In the genomic region with DNA sequence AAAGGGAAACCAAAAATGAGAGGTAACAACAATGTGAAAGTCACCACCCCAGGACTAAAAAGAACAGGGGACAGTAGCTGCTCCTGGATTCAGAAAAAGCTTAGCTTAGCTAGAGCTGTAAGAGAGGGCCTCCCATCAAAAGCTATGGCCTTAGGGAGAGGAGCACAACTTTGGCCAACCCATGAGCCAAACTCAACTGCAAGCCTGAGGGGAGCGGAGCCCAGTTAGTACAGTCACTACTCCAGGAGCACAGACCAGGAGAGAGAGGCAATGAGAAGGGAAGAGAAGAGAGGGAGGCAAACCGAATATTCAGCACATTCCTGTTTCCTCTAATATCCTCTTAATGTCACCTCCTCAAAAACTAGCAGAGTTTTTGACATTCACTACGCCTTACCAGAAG, we compare ENCODE assay signal across 22 cellular contexts.
DNase-seq lines count a peak whose midpoint lies in the region; ATAC-seq and TF ChIP-seq lines count a peak whose summit lies in the region.
"Had no signal": no experiment of that assay in that cellular context is flagged by ENCODE, and none has a peak within 500 bp of the region (broad histone marks: within the 10 kb centered on the region; RNA-seq: fewer than 3 reads in every experiment).

No MANE protein-coding gene starts in this region.

- DNase-seq in ELF-1 (ENCODE audit: low read depth, low spot score) (peak; percentile 13), WTC11 (ENCODE audit: low spot score) (no peak), neural crest cell (ENCODE audit: low read depth, low spot score) (no peak), DMS53 treated with DMSO at 0.1 percent for 48 hours (lab: John Stamatoyannopoulos, UW; ENCODE audit: unreplicated experiment) (no peak), GM13977 (ENCODE audit: low spot score) (no peak), NCI-H187 treated with DMSO at 0.1 percent for 48 hours (lab: John Stamatoyannopoulos, UW) (no peak)
- DNase-seq: Caco-2; CD4-positive, CD25-positive, alpha-beta regulatory T cell; CD8-positive, alpha-beta T cell; DMS153; DMS79; EL; GF-D8; GOT3; HFFc6 had no signal

- 0 out of 2 replicates have a peak overlapping the region, but pooled peaks have one; percentile 28 for H3K9ac ChIP-seq in HUES48 (ENCODE audit: low read depth, low read length)
- H3K9ac ChIP-seq: BLaER1 had no signal

- H3K27me3 ChIP-seq in HUES48 (ENCODE audit: control insufficient read depth, insufficient read depth, low read length) = no peaks in the 10 kb centered on the region
- H3K27me3 ChIP-seq: BLaER1 had no signal

- H3K27ac ChIP-seq in HUES48 (ENCODE audit: low read depth, low read length) = no peak overlapping the region
- H3K27ac ChIP-seq: 22Rv1, BLaER1, C4-2B had no signal

- H3K4me1 Mint-ChIP-seq in WTC11 = peaks cover 39% of the 10 kb centered on the region
- no peaks in the 10 kb centered on the region for H3K4me1 Mint-ChIP-seq in neural crest cell
- H3K4me1 Mint-ChIP-seq: B cell; CD4-positive, CD25-positive, alpha-beta regulatory T cell had no signal

- POLR2A ChIA-PET in WTC11 (lab: Charles Lee) = no interaction called here

- ATAC-seq in WTC11 (peak; percentile 57), GM18520 (IDR thresholded peaks at IDR 0.05; ENCODE audit: unreplicated experiment) (no peak)
- ATAC-seq: CD8-positive, alpha-beta T cell had no signal

- no peak overlapping the region for H3K4me3 Mint-ChIP-seq in WTC11
- no peak overlapping the region for H3K4me3 Mint-ChIP-seq in neural crest cell
- H3K4me3 Mint-ChIP-seq: B cell; CD4-positive, CD25-positive, alpha-beta regulatory T cell; CD8-positive, alpha-beta T cell; HFFc6 had no signal

- H3K9me3 ChIP-seq in HUES48 (ENCODE audit: control insufficient read depth, insufficient read depth, low read length) = no peaks in the 10 kb centered on the region; the same call in 1 of the 2 replicates
- H3K9me3 ChIP-seq: BLaER1, Caco-2, HAP-1 had no signal

- H3K4me3 ChIP-seq in HUES48 (ENCODE audit: low read depth, low read length) = no peak overlapping the region; the same call in 1 of the 2 replicates
- H3K4me3 ChIP-seq: BLaER1, HAP-1 had no signal

- H3K27me3 Mint-ChIP-seq in WTC11 (ENCODE audit: low read depth) = no peaks in the 10 kb centered on the region
- no peaks in the 10 kb centered on the region for H3K27me3 Mint-ChIP-seq in neural crest cell (ENCODE audit: low read depth)
- H3K27me3 Mint-ChIP-seq: B cell; CD4-positive, CD25-positive, alpha-beta regulatory T cell had no signal

- TF ChIP-seq CTCF in WTC11 (IDR thresholded peaks at IDR 0.05) = no peak
- TF ChIP-seq CTCF in neural crest cell (conservative IDR thresholded peaks at IDR 0.05) = no peak
- no peak for TF ChIP-seq CTCF in GM13977 (IDR thresholded peaks at IDR 0.05; ENCODE audit: extremely low read depth, insufficient read depth, missing control alignments)

- CTCF ChIA-PET in WTC11 (lab: Charles Lee) = no interaction called here

- in situ Hi-C loops in GM13977 (cut with MboI; ENCODE audit: low pct_unique_long_range_greater_than_20kb, low sequenced_read_pairs, unreplicated experiment) = no loop called here

- H3K36me3 Mint-ChIP-seq in WTC11 (peaks cover 19% of the 10 kb centered on the region), neural crest cell (ENCODE audit: low read depth) (no peaks in the 10 kb centered on the region)
- H3K36me3 Mint-ChIP-seq: CD4-positive, CD25-positive, alpha-beta regulatory T cell; CD8-positive, alpha-beta T cell had no signal

- H3K27ac Mint-ChIP-seq in WTC11 = peak overlapping the region; percentile 46
- H3K27ac Mint-ChIP-seq in neural crest cell (ENCODE audit: unreplicated experiment) = peak overlapping the region; percentile 63
- H3K27ac Mint-ChIP-seq: B cell; CD4-positive, CD25-positive, alpha-beta regulatory T cell; CD8-positive, alpha-beta T cell; HFFc6 had no signal

- no peaks in the 10 kb centered on the region for H3K36me3 ChIP-seq in HUES48 (ENCODE audit: control insufficient read depth, insufficient read depth, low read length)
- H3K36me3 ChIP-seq: BLaER1, HAP-1 had no signal

- peaks cover 13% of the 10 kb centered on the region for H3K4me1 ChIP-seq in HUES48 (ENCODE audit: control insufficient read depth, insufficient read depth, low read length)
- H3K4me1 ChIP-seq: BLaER1, Caco-2, HAP-1 had no signal

- peaks cover 26% of the 10 kb centered on the region for H3K9me3 Mint-ChIP-seq in WTC11
- H3K9me3 Mint-ChIP-seq in neural crest cell = peaks cover 16% of the 10 kb centered on the region
- H3K9me3 Mint-ChIP-seq: HFFc6 had no signal

TF ChIP-seq in WTC11, 78 proteins besides CTCF, POLR2A, EP300 and RAD21 (continues in another document):
- no peak for TF ChIP-seq AR (CRISPR knock-in tag; IDR thresholded peaks at IDR 0.05)
- TF ChIP-seq MYBL2 (CRISPR knock-in tag; IDR thresholded peaks at IDR 0.05) = no peak
- no peak for TF ChIP-seq ELF4 (CRISPR knock-in tag; IDR thresholded peaks at IDR 0.05; ENCODE audit: low read depth)
- no peak for TF ChIP-seq MAX (CRISPR knock-in tag; IDR thresholded peaks at IDR 0.05)
- no peak for TF ChIP-seq MXD4 (CRISPR knock-in tag; IDR thresholded peaks at IDR 0.05; ENCODE audit: borderline replicate concordance)
- TF ChIP-seq ZNF671 (CRISPR knock-in tag; IDR thresholded peaks at IDR 0.05) = no peak
- no peak for TF ChIP-seq NR3C1 (CRISPR knock-in tag; conservative IDR thresholded peaks at IDR 0.05; ENCODE audit: low read depth)
- TF ChIP-seq, protein P1, sequence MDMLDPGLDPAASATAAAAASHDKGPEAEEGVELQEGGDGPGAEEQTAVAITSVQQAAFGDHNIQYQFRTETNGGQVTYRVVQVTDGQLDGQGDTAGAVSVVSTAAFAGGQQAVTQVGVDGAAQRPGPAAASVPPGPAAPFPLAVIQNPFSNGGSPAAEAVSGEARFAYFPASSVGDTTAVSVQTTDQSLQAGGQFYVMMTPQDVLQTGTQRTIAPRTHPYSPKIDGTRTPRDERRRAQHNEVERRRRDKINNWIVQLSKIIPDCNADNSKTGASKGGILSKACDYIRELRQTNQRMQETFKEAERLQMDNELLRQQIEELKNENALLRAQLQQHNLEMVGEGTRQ (CRISPR knock-in tag; IDR thresholded peaks at IDR 0.05) = no peak
- no peak for TF ChIP-seq GRHL2 (CRISPR knock-in tag; IDR thresholded peaks at IDR 0.05; ENCODE audit: insufficient replicate concordance, severe bottlenecking)
- no peak for TF ChIP-seq SMAD4 (CRISPR knock-in tag; IDR thresholded peaks at IDR 0.05)
- no peak for TF ChIP-seq MLX (CRISPR knock-in tag; IDR thresholded peaks at IDR 0.05)
- TF ChIP-seq EMX1 (CRISPR knock-in tag; IDR thresholded peaks at IDR 0.05) = no peak
- TF ChIP-seq ZNF263 (CRISPR knock-in tag; IDR thresholded peaks at IDR 0.05; ENCODE audit: low read depth) = no peak
